Comparison of ENCODE assay signal across 15 cellular contexts in the genomic region with DNA sequence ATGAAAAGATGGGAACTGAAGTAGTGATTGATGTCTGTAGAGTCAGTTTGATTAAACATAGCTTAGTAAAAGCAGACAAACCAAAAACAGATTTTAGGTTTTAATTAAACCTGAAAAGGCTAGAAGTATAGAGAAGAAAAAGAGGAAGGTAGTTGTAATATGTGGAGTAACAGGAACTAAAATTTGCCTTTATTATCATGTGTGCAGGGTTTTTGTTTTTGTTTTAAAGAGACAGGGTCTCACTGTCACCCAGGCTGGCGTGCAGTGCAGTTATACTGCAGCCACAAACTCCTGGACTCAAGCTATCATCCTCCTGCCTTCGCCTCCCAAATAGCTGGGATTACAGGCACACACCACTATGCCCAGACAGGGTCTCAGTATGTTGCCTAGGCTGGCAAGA. TPM values are rescaled to one million over a fixed set of nuclear protein-coding genes. Genes with fewer than 3 reads are reported as not detected.
A peak's percentile ranks its signal among the peaks of the same experiment; 100 is the strongest.
DNase-seq lines count a peak whose midpoint lies in the region; ATAC-seq and TF ChIP-seq lines count a peak whose summit lies in the region.
"Had no signal": no experiment of that assay in that cellular context is flagged by ENCODE, and none has a peak within 500 bp of the region (broad histone marks: within the 10 kb centered on the region; RNA-seq: fewer than 3 reads in every experiment).

No MANE protein-coding gene starts in this region.

- ATAC-seq in activated T-cell treated with anti-CD3 and anti-CD28 coated beads, Interleukin-2, amount 50 U/mL, for 4 hours, result no peak
- no peak for ATAC-seq in activated CD8-positive, alpha-beta T cell treated with anti-CD3 and anti-CD28 coated beads for 36 hours
- no peak for ATAC-seq in thoracic aorta (ENCODE audit: insufficient number of reproducible peaks, low FRiP score, low read depth)
- no peak for ATAC-seq in stimulated activated naive CD8-positive, alpha-beta T cell treated with anti-CD3 and anti-CD28 coated beads, Interleukin-15, amount 100 ng/mL, for 72 hours
- ATAC-seq: gastroesophageal sphincter, lower lobe of right lung had no signal

- peaks cover 44% of the 10 kb centered on the region for H3K36me3 ChIP-seq in thoracic aorta

- peaks cover 88% of the 10 kb centered on the region for H3K36me3 Mint-ChIP-seq in activated T-cell treated with anti-CD3 and anti-CD28 coated beads, Interleukin-2, amount 50 U/mL, for 24 hours (ENCODE audit: low read depth)
- H3K36me3 Mint-ChIP-seq in activated T-cell treated with anti-CD3 and anti-CD28 coated beads, Interleukin-2, amount 50 U/mL, for 4 hours (ENCODE audit: insufficient read depth), result peaks cover 24% of the 10 kb centered on the region
- peaks cover 34% of the 10 kb centered on the region for H3K36me3 Mint-ChIP-seq in activated CD8-positive, alpha-beta T cell treated with anti-CD3 and anti-CD28 coated beads for 36 hours (ENCODE audit: low read depth)

- TF ChIP-seq CTCF in activated CD8-positive, alpha-beta T cell treated with anti-CD3 and anti-CD28 coated beads for 36 hours (IDR thresholded peaks at IDR 0.05), result no peak
- no peak for TF ChIP-seq CTCF in thoracic aorta (IDR thresholded peaks at IDR 0.05)

- peaks cover 49% of the 10 kb centered on the region for H3K4me1 Mint-ChIP-seq in activated T-cell treated with anti-CD3 and anti-CD28 coated beads, Interleukin-2, amount 50 U/mL, for 24 hours (ENCODE audit: low read depth)
- peaks cover 37% of the 10 kb centered on the region for H3K4me1 Mint-ChIP-seq in activated T-cell treated with anti-CD3 and anti-CD28 coated beads, Interleukin-2, amount 50 U/mL, for 4 hours (ENCODE audit: low read depth)
- H3K4me1 Mint-ChIP-seq in activated CD8-positive, alpha-beta T cell treated with anti-CD3 and anti-CD28 coated beads for 36 hours (ENCODE audit: low read depth), result peaks cover 38% of the 10 kb centered on the region
- H3K4me1 Mint-ChIP-seq in stimulated activated naive CD8-positive, alpha-beta T cell treated with anti-CD3 and anti-CD28 coated beads, Interleukin-15, amount 100 ng/mL, for 72 hours, result peaks cover 27% of the 10 kb centered on the region

- peaks cover 42% of the 10 kb centered on the region in 2 donors for H3K4me1 ChIP-seq in thoracic aorta (ENCODE audit: control insufficient read depth in 1 of 2, low read depth in 2 of 2)

- no peak for DNase-seq in activated T-cell treated with anti-CD3 and anti-CD28 coated beads, Interleukin-2, amount 50 U/mL, for 24 hours
- DNase-seq in activated T-cell treated with anti-CD3 and anti-CD28 coated beads, Interleukin-2, amount 50 U/mL, for 4 hours, result no peak
- DNase-seq in MV-4-11 (lab: John Stamatoyannopoulos, UW), result peak; percentile 58
- no peak for DNase-seq in activated CD8-positive, alpha-beta T cell treated with anti-CD3 and anti-CD28 coated beads for 36 hours
- no peak for DNase-seq in thoracic aorta (ENCODE audit: low spot score)
- no peak for DNase-seq in COR-L47 (lab: John Stamatoyannopoulos, UW)
- DNase-seq in stimulated activated naive CD8-positive, alpha-beta T cell treated with anti-CD3 and anti-CD28 coated beads, Interleukin-15, amount 100 ng/mL, for 72 hours, result no peak
- no peak for DNase-seq in cerebellum (ENCODE audit: low spot score)
- DNase-seq: amniotic stem cell, GOT3, lower lobe of right lung, MG63, NCI-H2171, nephron progenitor cell had no signal

- POLR2A ChIA-PET in activated CD8-positive, alpha-beta T cell treated with anti-CD3 and anti-CD28 coated beads for 36 hours (lab: Charles Lee), result no interaction called here

- no peaks in the 10 kb centered on the region for H3K9me3 Mint-ChIP-seq in activated T-cell treated with anti-CD3 and anti-CD28 coated beads, Interleukin-2, amount 50 U/mL, for 24 hours
- no peaks in the 10 kb centered on the region for H3K9me3 Mint-ChIP-seq in activated T-cell treated with anti-CD3 and anti-CD28 coated beads, Interleukin-2, amount 50 U/mL, for 4 hours
- no peaks in the 10 kb centered on the region for H3K9me3 Mint-ChIP-seq in activated CD8-positive, alpha-beta T cell treated with anti-CD3 and anti-CD28 coated beads for 36 hours
- H3K9me3 Mint-ChIP-seq in stimulated activated naive CD8-positive, alpha-beta T cell treated with anti-CD3 and anti-CD28 coated beads, Interleukin-15, amount 100 ng/mL, for 72 hours, result no peaks in the 10 kb centered on the region
- H3K9me3 Mint-ChIP-seq: nephron progenitor cell had no signal

- no peak overlapping the region for H3K4me3 Mint-ChIP-seq in activated T-cell treated with anti-CD3 and anti-CD28 coated beads, Interleukin-2, amount 50 U/mL, for 24 hours
- no peak overlapping the region for H3K4me3 Mint-ChIP-seq in activated T-cell treated with anti-CD3 and anti-CD28 coated beads, Interleukin-2, amount 50 U/mL, for 4 hours
- no peak overlapping the region for H3K4me3 Mint-ChIP-seq in activated CD8-positive, alpha-beta T cell treated with anti-CD3 and anti-CD28 coated beads for 36 hours
- H3K4me3 Mint-ChIP-seq in stimulated activated naive CD8-positive, alpha-beta T cell treated with anti-CD3 and anti-CD28 coated beads, Interleukin-15, amount 100 ng/mL, for 72 hours, result peak overlapping the region in 1 of 2 donors; percentile 28
- H3K4me3 Mint-ChIP-seq: nephron progenitor cell had no signal

- no peaks in the 10 kb centered on the region for H3K27me3 ChIP-seq in thoracic aorta (replicated peaks; ENCODE audit: insufficient read depth)
- H3K27me3 ChIP-seq: gastroesophageal sphincter, MG63 had no signal

- H3K27me3 Mint-ChIP-seq in activated T-cell treated with anti-CD3 and anti-CD28 coated beads, Interleukin-2, amount 50 U/mL, for 24 hours, result no peaks in the 10 kb centered on the region
- H3K27me3 Mint-ChIP-seq in activated T-cell treated with anti-CD3 and anti-CD28 coated beads, Interleukin-2, amount 50 U/mL, for 4 hours (ENCODE audit: low read depth), result no peaks in the 10 kb centered on the region
- no peaks in the 10 kb centered on the region for H3K27me3 Mint-ChIP-seq in activated CD8-positive, alpha-beta T cell treated with anti-CD3 and anti-CD28 coated beads for 36 hours
- no peaks in the 10 kb centered on the region for H3K27me3 Mint-ChIP-seq in stimulated activated naive CD8-positive, alpha-beta T cell treated with anti-CD3 and anti-CD28 coated beads, Interleukin-15, amount 100 ng/mL, for 72 hours

- no peaks in the 10 kb centered on the region for H3K9me3 ChIP-seq in thoracic aorta
- H3K9me3 ChIP-seq: gastroesophageal sphincter, lower lobe of right lung, MG63 had no signal

- peak overlapping the region; percentile 55 for H3K27ac Mint-ChIP-seq in activated T-cell treated with anti-CD3 and anti-CD28 coated beads, Interleukin-2, amount 50 U/mL, for 24 hours
- peak overlapping the region; percentile 4 for H3K27ac Mint-ChIP-seq in activated CD8-positive, alpha-beta T cell treated with anti-CD3 and anti-CD28 coated beads for 36 hours
- peak overlapping the region in 1 of 2 donors; percentile 73 for H3K27ac Mint-ChIP-seq in stimulated activated naive CD8-positive, alpha-beta T cell treated with anti-CD3 and anti-CD28 coated beads, Interleukin-15, amount 100 ng/mL, for 72 hours
- H3K27ac Mint-ChIP-seq: nephron progenitor cell had no signal

- H3K27ac ChIP-seq in thoracic aorta, result no peak overlapping the region
- H3K27ac ChIP-seq: gastroesophageal sphincter, lower lobe of right lung had no signal

- CTCF ChIA-PET in activated CD8-positive, alpha-beta T cell treated with anti-CD3 and anti-CD28 coated beads for 36 hours (lab: Charles Lee), result interaction anchor here (1.0 to 1.1 kb wide), 2 partner anchors 8 to 73 kb away, joined by 3 read pairs; no protein-coding TSS in a partner anchor

- intact Hi-C loops in activated CD8-positive, alpha-beta T cell treated with anti-CD3 and anti-CD28 coated beads for 36 hours (cut with micrococcal nuclease), result no loop called here

- peak overlapping the region; percentile 30 for H3K4me3 ChIP-seq in thoracic aorta
- H3K4me3 ChIP-seq: gastroesophageal sphincter, lower lobe of right lung, MG63 had no signal

RNA-seq across cellular contexts. Expression of a gene that starts 6.0 kb away (rescaled TPM):
- total RNA-seq in activated T-cell treated with anti-CD3 and anti-CD28 coated beads, Interleukin-2, amount 50 U/mL, for 4 hours, result 10 to 100 TPM; 39.2 to 46.7 (median 40.2) TPM
- total RNA-seq in activated CD8-positive, alpha-beta T cell treated with anti-CD3 and anti-CD28 coated beads for 36 hours, result 10 to 100 TPM; 38.3 to 45.8 TPM
- total RNA-seq in thoracic aorta, result 100 to 1,000 TPM in 1 of 2 donors, 10 to 100 TPM in 1; 99.5 to 106 TPM
- total RNA-seq in cerebellum, result 19.1 TPM

RNA-seq across cellular contexts. Expression of a gene that starts 10.5 kb away (rescaled TPM):
- total RNA-seq in activated T-cell treated with anti-CD3 and anti-CD28 coated beads, Interleukin-2, amount 50 U/mL, for 4 hours, result 10 to 100 TPM; 61.7 to 64.1 (median 62.9) TPM
- total RNA-seq in activated CD8-positive, alpha-beta T cell treated with anti-CD3 and anti-CD28 coated beads for 36 hours, result 10 to 100 TPM; 39.5 to 45.1 TPM
- total RNA-seq in thoracic aorta (10 to 100 TPM; 45.9 to 74.1 TPM), cerebellum (58.3 TPM)
